12 cellular contexts compared by ENCODE assay signal in genomic region chr1:205920159-205920558, GRCh38. TPM values are rescaled to one million over a fixed set of nuclear protein-coding genes. Genes with fewer than 3 reads are reported as not detected.
DNase-seq lines count a peak whose midpoint lies in the region; ATAC-seq and TF ChIP-seq lines count a peak whose summit lies in the region.
"Had no signal": no experiment of that assay in that cellular context is flagged by ENCODE, and none has a peak within 500 bp of the region (broad histone marks: within the 10 kb centered on the region; RNA-seq: fewer than 3 reads in every experiment).

No MANE protein-coding gene starts in this region.

- no peak overlapping the region for H3K27ac Mint-ChIP-seq in activated T-cell treated with anti-CD3 and anti-CD28 coated beads, Interleukin-2, amount 50 U/mL, for 24 hours
- peak overlapping the region; percentile 36 for H3K27ac Mint-ChIP-seq in chondrocyte (ENCODE audit: unreplicated experiment)
- H3K27ac Mint-ChIP-seq in activated T-helper 1 cell treated with anti-CD3 and anti-CD28 coated beads, Interleukin-12 subunit alpha, Interleukin-12 subunit beta, Interleukin-2, Interleukin-4 antibody, amounts not matched to agents 30 ng/mL and 10 ng/mL and 1 ng/mL, durations not matched to agents 14 hours and 24 hours and 36 hours: no peak overlapping the region

- H4K20me1 ChIP-seq in mammary epithelial cell (ENCODE audit: insufficient read depth, low read length): no peaks in the 10 kb centered on the region

- intact Hi-C loops in activated T-helper 1 cell treated with anti-CD3 and anti-CD28 coated beads, Interleukin-12 subunit alpha, Interleukin-12 subunit beta, Interleukin-2, Interleukin-4 antibody, amounts not matched to agents 30 ng/mL and 10 ng/mL and 1 ng/mL, durations not matched to agents 14 hours and 24 hours and 36 hours (cut with micrococcal nuclease): no loop called here
- intact Hi-C loops in mammary epithelial cell (cut with micrococcal nuclease): no loop called here

- H3K9ac ChIP-seq in mammary epithelial cell (ENCODE audit: insufficient read depth, low read length): no peak overlapping the region

- no peaks in the 10 kb centered on the region for H3K79me2 ChIP-seq in mammary epithelial cell (ENCODE audit: insufficient read depth, low read length)

- no peaks in the 10 kb centered on the region for H3K9me3 Mint-ChIP-seq in activated T-cell treated with anti-CD3 and anti-CD28 coated beads, Interleukin-2, amount 50 U/mL, for 24 hours
- H3K9me3 Mint-ChIP-seq in chondrocyte (ENCODE audit: low read depth): no peaks in the 10 kb centered on the region
- H3K9me3 Mint-ChIP-seq in activated T-helper 1 cell treated with anti-CD3 and anti-CD28 coated beads, Interleukin-12 subunit alpha, Interleukin-12 subunit beta, Interleukin-2, Interleukin-4 antibody, amounts not matched to agents 30 ng/mL and 10 ng/mL and 1 ng/mL, durations not matched to agents 14 hours and 24 hours and 36 hours: no peaks in the 10 kb centered on the region

- ATAC-seq in lung (ENCODE audit: insufficient read depth, low FRiP score) (peak; percentile 50), HG02870 (IDR thresholded peaks at IDR 0.05; ENCODE audit: unreplicated experiment) (no peak)
- ATAC-seq: activated CD4-positive, CD25-positive, alpha-beta regulatory T cell treated with anti-CD3 and anti-CD28 coated beads, Interleukin-2, amount 50 U/mL, for 24 hours had no signal

- WGBS in lung, 2 donors: 30 to 40% methylated on average over 7 of the region's 7 CpGs
- 71% methylated on average over 6 of the region's 7 CpGs for whole genome bisulfite sequencing in mammary epithelial cell (ENCODE audit: low coverage, missing lambda C conversion rate)

- no peak overlapping the region for H2AFZ ChIP-seq in mammary epithelial cell (ENCODE audit: low read depth, low read length)

- H3K27me3 ChIP-seq in lung (ENCODE audit: control insufficient read depth, insufficient read depth): no peaks in the 10 kb centered on the region
- H3K27me3 ChIP-seq in mammary epithelial cell (ENCODE audit: insufficient read depth, low read length): no peaks in the 10 kb centered on the region

- dilution Hi-C loops in mammary epithelial cell (cut with HindIII; ENCODE audit: low sequenced_read_pairs): loop anchor here (25.0 kb wide), 1 partner anchor 192 kb away; the partner anchor contains the start of gene AVPR1B

- DNase-seq in activated T-cell treated with anti-CD3 and anti-CD28 coated beads, Interleukin-2, amount 50 U/mL, for 24 hours: peak; percentile 8
- DNase-seq in activated T-cell treated with anti-CD3 and anti-CD28 coated beads, Interleukin-2, amount 50 U/mL, for 1 hour: no peak
- DNase-seq in chondrocyte (ENCODE audit: low spot score) (no peak), lung (ENCODE audit: low spot score) (peak; percentile 87), NCI-H146 treated with DMSO at 0.1 percent for 48 hours (lab: John Stamatoyannopoulos, UW; ENCODE audit: unreplicated experiment) (no peak), mammary epithelial cell (no peak)
- no peak for DNase-seq in activated T-helper 1 cell treated with anti-CD3 and anti-CD28 coated beads, Interleukin-12 subunit alpha, Interleukin-12 subunit beta, Interleukin-2, Interleukin-4 antibody, amounts not matched to agents 30 ng/mL and 10 ng/mL and 1 ng/mL, durations not matched to agents 14 hours and 24 hours and 36 hours (ENCODE audit: low spot score)
- DNase-seq: stimulated activated CD4-positive, alpha-beta T cell treated with anti-CD3 and anti-CD28 coated beads, Interleukin-1b, Interleukin-23, amount 100 ng/mL, for 48 hours had no signal

- H3K4me1 Mint-ChIP-seq in activated T-cell treated with anti-CD3 and anti-CD28 coated beads, Interleukin-2, amount 50 U/mL, for 24 hours (ENCODE audit: low read depth): no peaks in the 10 kb centered on the region
- H3K4me1 Mint-ChIP-seq in chondrocyte (ENCODE audit: low read depth): peaks cover 13% of the 10 kb centered on the region
- no peaks in the 10 kb centered on the region for H3K4me1 Mint-ChIP-seq in activated T-helper 1 cell treated with anti-CD3 and anti-CD28 coated beads, Interleukin-12 subunit alpha, Interleukin-12 subunit beta, Interleukin-2, Interleukin-4 antibody, amounts not matched to agents 30 ng/mL and 10 ng/mL and 1 ng/mL, durations not matched to agents 14 hours and 24 hours and 36 hours (ENCODE audit: low read depth)

- in situ Hi-C loops in mammary epithelial cell (cut with MboI; ENCODE audit: low sequenced_read_pairs in 2 of 2): loop anchor here in 1 of 2 donors (5.0 to 25.0 kb wide), 3 partner anchors 62 to 258 kb away; no protein-coding TSS in a partner anchor

- BruUV-seq in mammary epithelial cell (replicated peaks; lab: Mats Ljungman, UMichigan): no TSS peak

- H3K4me2 ChIP-seq in mammary epithelial cell (ENCODE audit: insufficient read depth, low read depth, low read length): no peak overlapping the region

- H3K27me3 Mint-ChIP-seq in activated T-cell treated with anti-CD3 and anti-CD28 coated beads, Interleukin-2, amount 50 U/mL, for 24 hours: no peaks in the 10 kb centered on the region
- H3K27me3 Mint-ChIP-seq in chondrocyte (ENCODE audit: low read depth): no peaks in the 10 kb centered on the region
- H3K27me3 Mint-ChIP-seq in activated T-helper 1 cell treated with anti-CD3 and anti-CD28 coated beads, Interleukin-12 subunit alpha, Interleukin-12 subunit beta, Interleukin-2, Interleukin-4 antibody, amounts not matched to agents 30 ng/mL and 10 ng/mL and 1 ng/mL, durations not matched to agents 14 hours and 24 hours and 36 hours (ENCODE audit: insufficient read depth): peaks cover 15% of the 10 kb centered on the region

- H3K36me3 ChIP-seq in lung (ENCODE audit: control insufficient read depth in 2 of 2, insufficient read depth in 2 of 2, low read length in 2 of 2): no peaks in the 10 kb centered on the region
- no peaks in the 10 kb centered on the region for H3K36me3 ChIP-seq in mammary epithelial cell (ENCODE audit: insufficient read depth, low read length)

- no peak overlapping the region for H3K4me3 Mint-ChIP-seq in activated T-cell treated with anti-CD3 and anti-CD28 coated beads, Interleukin-2, amount 50 U/mL, for 24 hours
- no peak overlapping the region for H3K4me3 Mint-ChIP-seq in chondrocyte (ENCODE audit: unreplicated experiment)
- H3K4me3 Mint-ChIP-seq in activated T-helper 1 cell treated with anti-CD3 and anti-CD28 coated beads, Interleukin-12 subunit alpha, Interleukin-12 subunit beta, Interleukin-2, Interleukin-4 antibody, amounts not matched to agents 30 ng/mL and 10 ng/mL and 1 ng/mL, durations not matched to agents 14 hours and 24 hours and 36 hours: no peak overlapping the region

- CTCF ChIA-PET in mammary epithelial cell (lab: Charles Lee; ENCODE audit: low non-redundant PET): interaction anchor here (0.6 to 4.3 kb wide), 2 partner anchors 57 to 261 kb away, joined by 3 to 118 read pairs; no protein-coding TSS in a partner anchor

- H3K4me3 ChIP-seq in lung (no peak overlapping the region), mammary epithelial cell (replicated peaks in 1 of 3; ENCODE audit: insufficient read depth in 1 of 3, low read depth in 2 of 3, low read length in 3 of 3) (no peak overlapping the region)

- no peaks in the 10 kb centered on the region for H3K9me3 ChIP-seq in lung (ENCODE audit: control insufficient read depth in 2 of 2, insufficient read depth in 1 of 2, low read length in 1 of 2)
- no peaks in the 10 kb centered on the region for H3K9me3 ChIP-seq in mammary epithelial cell (replicated peaks; ENCODE audit: insufficient read depth, low read length)

- H3K4me1 ChIP-seq in lung (ENCODE audit: control insufficient read depth in 2 of 2, insufficient read depth in 2 of 2, low read length in 2 of 2): peaks cover 0 to 9% of the 10 kb centered on the region in 2 donors
- H3K4me1 ChIP-seq in mammary epithelial cell (ENCODE audit: insufficient read depth, low read length): no peaks in the 10 kb centered on the region

- no peaks in the 10 kb centered on the region for H3K36me3 Mint-ChIP-seq in activated T-cell treated with anti-CD3 and anti-CD28 coated beads, Interleukin-2, amount 50 U/mL, for 24 hours (ENCODE audit: low read depth)
- no peaks in the 10 kb centered on the region for H3K36me3 Mint-ChIP-seq in chondrocyte (ENCODE audit: low read depth)
- no peaks in the 10 kb centered on the region for H3K36me3 Mint-ChIP-seq in activated T-helper 1 cell treated with anti-CD3 and anti-CD28 coated beads, Interleukin-12 subunit alpha, Interleukin-12 subunit beta, Interleukin-2, Interleukin-4 antibody, amounts not matched to agents 30 ng/mL and 10 ng/mL and 1 ng/mL, durations not matched to agents 14 hours and 24 hours and 36 hours (ENCODE audit: low read depth)

- TF ChIP-seq CTCF in chondrocyte (IDR thresholded peaks at IDR 0.05) (no peak), lung (IDR thresholded peaks at IDR 0.05; ENCODE audit: control extremely low read depth, extremely low read depth) (no peak), mammary epithelial cell (conservative IDR thresholded peaks at IDR 0.05 in 1 of 2, IDR thresholded peaks at IDR 0.05 in 1 of 2; ENCODE audit: extremely low read depth in 1 of 2, insufficient read depth in 1 of 2, low read depth in 1 of 2, low read length in 2 of 2) (no peak)

- H3K27ac ChIP-seq in lung (ENCODE audit: low read depth in 1 of 2, low read length in 1 of 2) (peak overlapping the region; percentile 37 to 78), mammary epithelial cell (ENCODE audit: insufficient read depth, low read depth, low read length) (no peak overlapping the region)

RNA-seq across cellular contexts. Expression of gene SLC26A9, which starts 23.1 kb away (rescaled TPM):
- total RNA-seq in chondrocyte (not detected in 3 replicates), lung (10 to 100 TPM in 1 of 2 donors, under 1 TPM in 1; 0.14 to 30.3 TPM), mammary epithelial cell (not detected)
- polyA plus RNA-seq in lung (10 to 100 TPM; 14.2 to 17.3 TPM), mammary epithelial cell (not detected)
- total RNA-seq in activated T-helper 1 cell treated with anti-CD3 and anti-CD28 coated beads, Interleukin-12 subunit alpha, Interleukin-12 subunit beta, Interleukin-2, Interleukin-4 antibody, amounts not matched to agents 30 ng/mL and 10 ng/mL and 1 ng/mL, durations not matched to agents 14 hours and 24 hours and 36 hours: not detected in 2 replicates
- not detected for polyA minus RNA-seq in mammary epithelial cell
- total RNA-seq: fibroblast of villous mesenchyme had no signal
- polyA plus RNA-seq: AG04450 had no signal

Comparison
In these comparisons a context has a peak if more than half of its experiments do, and no peak if none do; other contexts are left out.
1. DNase-seq: peak in activated T-cell treated with anti-CD3 and anti-CD28 coated beads, Interleukin-2, amount 50 U/mL, for 24 hours (single experiment) and lung (single experiment); none in activated T-cell treated with anti-CD3 and anti-CD28 coated beads, Interleukin-2, amount 50 U/mL, for 1 hour (single experiment), chondrocyte (single experiment), NCI-H146 treated with DMSO at 0.1 percent for 48 hours (single experiment), activated T-helper 1 cell treated with anti-CD3 and anti-CD28 coated beads, Interleukin-12 subunit alpha, Interleukin-12 subunit beta, Interleukin-2, Interleukin-4 antibody, amounts not matched to agents 30 ng/mL and 10 ng/mL and 1 ng/mL, durations not matched to agents 14 hours and 24 hours and 36 hours (single experiment) and mammary epithelial cell (single experiment).